ENCODE assay signal across 10 cellular contexts in the genomic region with DNA sequence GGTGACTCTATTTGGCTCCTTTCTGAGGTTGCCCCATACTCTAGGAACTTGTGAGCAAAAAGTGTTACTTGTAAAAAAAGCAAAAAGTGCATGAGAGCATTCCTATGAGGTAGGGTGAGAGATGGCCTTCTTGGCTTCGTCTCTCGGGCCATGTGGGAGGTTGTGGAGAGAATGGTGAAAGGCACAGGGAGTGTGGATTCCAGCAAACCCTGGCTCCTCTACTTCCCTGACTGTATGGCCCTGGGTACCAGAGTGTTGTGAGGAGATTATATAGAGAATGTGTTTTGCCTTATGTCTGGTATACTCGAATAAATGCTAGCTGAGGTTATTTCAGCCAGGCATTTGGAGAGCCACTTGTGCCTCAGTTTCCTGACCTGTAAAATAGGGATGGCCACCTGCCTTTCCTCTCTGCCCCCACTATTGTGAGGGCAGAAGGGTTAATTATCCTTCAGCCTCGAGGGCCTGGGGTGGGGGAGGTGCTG. TPM values are rescaled to one million over a fixed set of nuclear protein-coding genes. Genes with fewer than 3 reads are reported as not detected.
A peak's percentile ranks its signal among the peaks of the same experiment; 100 is the strongest.
DNase-seq lines count a peak whose midpoint lies in the region; TF ChIP-seq lines count a peak whose summit lies in the region.
"Had no signal": no experiment of that assay in that cellular context is flagged by ENCODE, and none has a peak within 500 bp of the region (broad histone marks: within the 10 kb centered on the region; RNA-seq: fewer than 3 reads in every experiment).

No MANE protein-coding gene starts in this region.

- TF ChIP-seq CTCF in colonic mucosa (IDR thresholded peaks at IDR 0.05) (no peak), stomach (IDR thresholded peaks at IDR 0.05) (no peak)

- TF ChIP-seq EP300 in stomach (IDR thresholded peaks at IDR 0.05) = no peak

- H2BK15ac ChIP-seq in mesendoderm (replicated peaks; ENCODE audit: low read depth) = no peak overlapping the region

- intact Hi-C loops in colonic mucosa (cut with DNase I) = no loop called here
- intact Hi-C loops in stomach (cut with DNase I; ENCODE audit: low total_unique reads) = no loop called here

- H3K27ac ChIP-seq in HUES6 (ENCODE audit: low read depth, low read length) (no peak overlapping the region), colonic mucosa (peak overlapping the region; percentile 65), mesendoderm (ENCODE audit: low read depth, low read length) (peak overlapping the region; percentile 86), stomach (peak overlapping the region in 4 of 5 donors; percentile 78 to 87 (median 80))

- H3K4me1 ChIP-seq in HUES6 (ENCODE audit: control insufficient read depth, insufficient read depth, low read length) (peaks cover 61% of the 10 kb centered on the region), colonic mucosa (peaks cover 32% of the 10 kb centered on the region), mesendoderm (ENCODE audit: control insufficient read depth, low read depth, low read length) (peaks cover 45% of the 10 kb centered on the region), stomach (peaks cover 45 to 72% (median 61%) of the 10 kb centered on the region in 4 donors)

- H2BK120ac ChIP-seq in mesendoderm (ENCODE audit: low read depth, low read length) = no peak overlapping the region

- H3K4ac ChIP-seq in mesendoderm (ENCODE audit: low read depth, low read length) = no peak overlapping the region

- H3K18ac ChIP-seq in mesendoderm (ENCODE audit: low read length) = peak overlapping the region; percentile 62

- TF ChIP-seq POLR2A in stomach (IDR thresholded peaks at IDR 0.05) (no peak), erythroblast (IDR thresholded peaks at IDR 0.05; ENCODE audit: low read length) (no peak)

- H3K9me3 ChIP-seq in HUES6 (ENCODE audit: control insufficient read depth, insufficient read depth, low read depth, low read length) = peaks cover 10% of the 10 kb centered on the region
- H3K9me3 ChIP-seq in colonic mucosa = no peaks in the 10 kb centered on the region
- peaks cover 0 to 9% (median 0%) of the 10 kb centered on the region in 4 donors for H3K9me3 ChIP-seq in stomach

- H3K36me3 ChIP-seq in HUES6 (ENCODE audit: control insufficient read depth, insufficient read depth, low read length) (peaks cover under 1% of the 10 kb centered on the region; the same call in 1 of the 2 replicates), colonic mucosa (no peaks in the 10 kb centered on the region), mesendoderm (ENCODE audit: control insufficient read depth, insufficient read depth, low read length) (no peaks in the 10 kb centered on the region), stomach (no peaks in the 10 kb centered on the region)

- no peak overlapping the region for H2BK5ac ChIP-seq in mesendoderm (ENCODE audit: low read length)

- DNase-seq in colonic mucosa (no peak), mesendoderm (peak; percentile 60), stomach (no peak), inferior parietal cortex (ENCODE audit: extremely low spot score) (no peak), HCEC 1CT (no peak), erythroblast (lab: John Stamatoyannopoulos, UW) (no peak)
- no peak for DNase-seq in stimulated activated naive CD4-positive, alpha-beta T cell treated with Interleukin-2 at 50 U/mL for 16 hours (lab: John Stamatoyannopoulos, UW)
- DNase-seq: activated CD4-positive, alpha-beta T cell treated with anti-CD3 and anti-CD28 coated beads for 4 hours; central memory CD4-positive, alpha-beta T cell had no signal

- WGBS in mesendoderm (ENCODE audit: extremely low coverage, insufficient coverage, low lambda C conversion rate) = no CpG with 5 or more reads among the region's 4 CpGs
- WGBS in stomach, 5 donors = 41 to 57% (median 45%) methylated on average over 4 of the region's 4 CpGs

- peak overlapping the region; percentile 88 for H3K56ac ChIP-seq in mesendoderm (ENCODE audit: low read length)

- H3K4me2 ChIP-seq in mesendoderm (ENCODE audit: low read length) = no peak overlapping the region

- peak overlapping the region; percentile 41 for H2AK5ac ChIP-seq in mesendoderm (ENCODE audit: low read length)

- H3K79me2 ChIP-seq in mesendoderm (ENCODE audit: control insufficient read depth, insufficient read depth, low read length) = peaks cover 44% of the 10 kb centered on the region

- no peak overlapping the region for H4K8ac ChIP-seq in mesendoderm (ENCODE audit: low read depth, low read length)

- no peak overlapping the region for H3K23ac ChIP-seq in mesendoderm (ENCODE audit: low read length)

- H3K4me3 ChIP-seq in HUES6 (ENCODE audit: low read depth, low read length) (peak overlapping the region; percentile 44; the same call in 1 of the 2 replicates), colonic mucosa (no peak overlapping the region), mesendoderm (ENCODE audit: low read length) (no peak overlapping the region), stomach (peak overlapping the region; percentile 39 to 46 (median 42))

- H3K79me1 ChIP-seq in mesendoderm (ENCODE audit: low read length) = peaks cover 20% of the 10 kb centered on the region

- no peak overlapping the region for H4K5ac ChIP-seq in mesendoderm (ENCODE audit: low read length)

- H3K27me3 ChIP-seq in HUES6 (ENCODE audit: control insufficient read depth, insufficient read depth, low read length) (peaks cover 10% of the 10 kb centered on the region; the same call in 1 of the 2 replicates), colonic mucosa (no peaks in the 10 kb centered on the region), mesendoderm (ENCODE audit: insufficient read depth, low read length, poor library complexity) (no peaks in the 10 kb centered on the region), stomach (no peaks in the 10 kb centered on the region)

- no peak overlapping the region for H3K9ac ChIP-seq in HUES6 (ENCODE audit: low read length)
- H3K9ac ChIP-seq in colonic mucosa (ENCODE audit: low read depth in 2 of 2, low read length in 2 of 2) = peak overlapping the region in 1 of 2 donors; percentile 78
- H3K9ac ChIP-seq in mesendoderm (ENCODE audit: low read length) = no peak overlapping the region

RNA-seq across cellular contexts. Expression of a gene that starts 11.0 kb away (rescaled TPM):
- total RNA-seq in colonic mucosa (100 to 1,000 TPM in 1 of 2 donors, 10 to 100 TPM in 1; 78.8 to 106 TPM), stomach (100 to 1,000 TPM in 1 of 5 donors, 10 to 100 TPM in 4; 25.3 to 292 (median 27.2) TPM)
- polyA plus RNA-seq in mesendoderm (2013, experiment 1 of 2) = 20.7 TPM
- polyA plus RNA-seq in mesendoderm (2013, experiment 2 of 2) = 21.8 TPM
- polyA plus RNA-seq in stomach = 10 to 100 TPM in 1 of 3 donors, 1 to 10 TPM in 2; 7.3 to 24.8 (median 9.2) TPM

Comparison
In these comparisons a context has a peak if more than half of its experiments do, and no peak if none do; other contexts are left out.
1. H3K4me3 ChIP-seq: peak in HUES6 (single experiment) and stomach (4 of 4); none in colonic mucosa (single experiment) and mesendoderm (single experiment).